1 cellular context compared by ENCODE assay signal in genomic region chr9:35161713-35162604, GRCh38.
A peak's percentile ranks its signal among the peaks of the same experiment; 100 is the strongest.
TF ChIP-seq lines count a peak whose summit lies in the region.

Gene UNC13B, plus strand, starts transcription at chr9:35162009. Its CDS starts 275 bp downstream, at chr9:35162284.

TF ChIP-seq in K562, 482 proteins besides CTCF, POLR2A, EP300 and RAD21 (continued from another document and continues in another):
- no peak for TF ChIP-seq ATF2 (CRISPR knock-in tag; IDR thresholded peaks at IDR 0.05)
- peak; percentile 88 for TF ChIP-seq RBFOX2 (IDR thresholded peaks at IDR 0.05; ENCODE audit: low read depth, low read length)
- TF ChIP-seq KDM2B (CRISPR knock-in tag; IDR thresholded peaks at IDR 0.05), result peak; percentile 85
- no peak for TF ChIP-seq PCBP1 (IDR thresholded peaks at IDR 0.05; ENCODE audit: low read depth, low read length, poor library complexity, severe bottlenecking)
- no peak for TF ChIP-seq ETV5 (CRISPR knock-in tag; IDR thresholded peaks at IDR 0.05; ENCODE audit: low read depth)
- TF ChIP-seq CHD7 (IDR thresholded peaks at IDR 0.05; ENCODE audit: low read depth, low read length), result no peak
- TF ChIP-seq KDM1A (IDR thresholded peaks at IDR 0.05), result no peak
- no peak for TF ChIP-seq PPARD (CRISPR knock-in tag; IDR thresholded peaks at IDR 0.05)
- TF ChIP-seq ZNF347 (CRISPR knock-in tag; IDR thresholded peaks at IDR 0.05; ENCODE audit: low read depth), result no peak
- no peak for TF ChIP-seq NCOR1 (IDR thresholded peaks at IDR 0.05)
- TF ChIP-seq CBX5 (IDR thresholded peaks at IDR 0.05; ENCODE audit: borderline replicate concordance, low read depth), result no peak
- TF ChIP-seq, protein P1, sequence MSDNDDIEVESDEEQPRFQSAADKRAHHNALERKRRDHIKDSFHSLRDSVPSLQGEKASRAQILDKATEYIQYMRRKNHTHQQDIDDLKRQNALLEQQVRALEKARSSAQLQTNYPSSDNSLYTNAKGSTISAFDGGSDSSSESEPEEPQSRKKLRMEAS (CRISPR knock-in tag; IDR thresholded peaks at IDR 0.05), result peak; percentile 59
- no peak for TF ChIP-seq RHOXF2B (CRISPR knock-in tag; conservative IDR thresholded peaks at IDR 0.05)
- TF ChIP-seq ZKSCAN3 (CRISPR knock-in tag; IDR thresholded peaks at IDR 0.05), result no peak
- no peak for TF ChIP-seq POLR2AphosphoS5 (IDR thresholded peaks at IDR 0.05; ENCODE audit: control insufficient read depth, insufficient read depth, low read depth, low read length)
- no peak for TF ChIP-seq ZKSCAN1 (IDR thresholded peaks at IDR 0.05; ENCODE audit: low read depth, low read length)
- no peak for TF ChIP-seq SRSF7 (optimal IDR thresholded peaks at IDR 0.05; ENCODE audit: low read depth, low read length)
- TF ChIP-seq ZNF57 (CRISPR knock-in tag; IDR thresholded peaks at IDR 0.05), result no peak
- TF ChIP-seq E2F3 (CRISPR knock-in tag; IDR thresholded peaks at IDR 0.05), result no peak
- TF ChIP-seq CHAMP1 (IDR thresholded peaks at IDR 0.05), result no peak; the same call in 1 of the 2 replicates
- TF ChIP-seq, protein P2, sequence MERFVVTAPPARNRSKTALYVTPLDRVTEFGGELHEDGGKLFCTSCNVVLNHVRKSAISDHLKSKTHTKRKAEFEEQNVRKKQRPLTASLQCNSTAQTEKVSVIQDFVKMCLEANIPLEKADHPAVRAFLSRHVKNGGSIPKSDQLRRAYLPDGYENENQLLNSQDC (CRISPR knock-in tag; IDR thresholded peaks at IDR 0.05), result no peak
- TF ChIP-seq YBX1 (IDR thresholded peaks at IDR 0.05), result no peak
- TF ChIP-seq, protein P3, sequence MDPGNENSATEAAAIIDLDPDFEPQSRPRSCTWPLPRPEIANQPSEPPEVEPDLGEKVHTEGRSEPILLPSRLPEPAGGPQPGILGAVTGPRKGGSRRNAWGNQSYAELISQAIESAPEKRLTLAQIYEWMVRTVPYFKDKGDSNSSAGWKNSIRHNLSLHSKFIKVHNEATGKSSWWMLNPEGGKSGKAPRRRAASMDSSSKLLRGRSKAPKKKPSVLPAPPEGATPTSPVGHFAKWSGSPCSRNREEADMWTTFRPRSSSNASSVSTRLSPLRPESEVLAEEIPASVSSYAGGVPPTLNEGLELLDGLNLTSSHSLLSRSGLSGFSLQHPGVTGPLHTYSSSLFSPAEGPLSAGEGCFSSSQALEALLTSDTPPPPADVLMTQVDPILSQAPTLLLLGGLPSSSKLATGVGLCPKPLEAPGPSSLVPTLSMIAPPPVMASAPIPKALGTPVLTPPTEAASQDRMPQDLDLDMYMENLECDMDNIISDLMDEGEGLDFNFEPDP (CRISPR knock-in tag; IDR thresholded peaks at IDR 0.05), result no peak
- TF ChIP-seq SRSF1 (IDR thresholded peaks at IDR 0.05; ENCODE audit: low read depth, low read length), result no peak
- TF ChIP-seq CXXC5 (CRISPR knock-in tag; IDR thresholded peaks at IDR 0.05), result peak; percentile 76; the same call in 1 of the 2 replicates
- no peak for TF ChIP-seq ZNF184 (CRISPR knock-in tag; IDR thresholded peaks at IDR 0.05)
- no peak for TF ChIP-seq FUS (optimal IDR thresholded peaks at IDR 0.05; ENCODE audit: low read depth, low read length)
- TF ChIP-seq, protein P4, sequence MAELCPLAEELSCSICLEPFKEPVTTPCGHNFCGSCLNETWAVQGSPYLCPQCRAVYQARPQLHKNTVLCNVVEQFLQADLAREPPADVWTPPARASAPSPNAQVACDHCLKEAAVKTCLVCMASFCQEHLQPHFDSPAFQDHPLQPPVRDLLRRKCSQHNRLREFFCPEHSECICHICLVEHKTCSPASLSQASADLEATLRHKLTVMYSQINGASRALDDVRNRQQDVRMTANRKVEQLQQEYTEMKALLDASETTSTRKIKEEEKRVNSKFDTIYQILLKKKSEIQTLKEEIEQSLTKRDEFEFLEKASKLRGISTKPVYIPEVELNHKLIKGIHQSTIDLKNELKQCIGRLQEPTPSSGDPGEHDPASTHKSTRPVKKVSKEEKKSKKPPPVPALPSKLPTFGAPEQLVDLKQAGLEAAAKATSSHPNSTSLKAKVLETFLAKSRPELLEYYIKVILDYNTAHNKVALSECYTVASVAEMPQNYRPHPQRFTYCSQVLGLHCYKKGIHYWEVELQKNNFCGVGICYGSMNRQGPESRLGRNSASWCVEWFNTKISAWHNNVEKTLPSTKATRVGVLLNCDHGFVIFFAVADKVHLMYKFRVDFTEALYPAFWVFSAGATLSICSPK (IDR thresholded peaks at IDR 0.05; ENCODE audit: borderline replicate concordance), result no peak
- TF ChIP-seq ASH1L (IDR thresholded peaks at IDR 0.05; ENCODE audit: borderline replicate concordance, low read depth, partially characterized antibody), result no peak
- TF ChIP-seq BCL6 (CRISPR knock-in tag; IDR thresholded peaks at IDR 0.05), result no peak
- TF ChIP-seq FOXK1 (CRISPR knock-in tag; IDR thresholded peaks at IDR 0.05; ENCODE audit: borderline replicate concordance), result no peak
- peak in 1 of 2 experiments; percentile 17; a peak in 1 of 4 replicates for TF ChIP-seq RCOR1 (IDR thresholded peaks at IDR 0.05; ENCODE audit: borderline replicate concordance in 1 of 2, low read depth in 2 of 2, low read length in 2 of 2)
- 0 out of 4 replicates have a peak, but pooled peaks of 1 of the 2 experiments have one; percentile 31 for TF ChIP-seq SIN3A (IDR thresholded peaks at IDR 0.05; ENCODE audit: borderline replicate concordance in 2 of 2, control insufficient read depth in 1 of 2, low read depth in 2 of 2, low read length in 2 of 2)
- TF ChIP-seq PTBP1 (IDR thresholded peaks at IDR 0.05; ENCODE audit: low read depth, low read length), result no peak
- no peak for TF ChIP-seq NCOA2 (IDR thresholded peaks at IDR 0.05; ENCODE audit: partially characterized antibody in 2 of 2)
- TF ChIP-seq CCAR2 (IDR thresholded peaks at IDR 0.05; ENCODE audit: low read depth, low read length), result no peak
- no peak for TF ChIP-seq RBM25 (IDR thresholded peaks at IDR 0.05; ENCODE audit: low read depth, low read length, severe bottlenecking)
- TF ChIP-seq NELFE (IDR thresholded peaks at IDR 0.05; ENCODE audit: insufficient read depth, insufficient read length), result no peak
- TF ChIP-seq, protein P5, sequence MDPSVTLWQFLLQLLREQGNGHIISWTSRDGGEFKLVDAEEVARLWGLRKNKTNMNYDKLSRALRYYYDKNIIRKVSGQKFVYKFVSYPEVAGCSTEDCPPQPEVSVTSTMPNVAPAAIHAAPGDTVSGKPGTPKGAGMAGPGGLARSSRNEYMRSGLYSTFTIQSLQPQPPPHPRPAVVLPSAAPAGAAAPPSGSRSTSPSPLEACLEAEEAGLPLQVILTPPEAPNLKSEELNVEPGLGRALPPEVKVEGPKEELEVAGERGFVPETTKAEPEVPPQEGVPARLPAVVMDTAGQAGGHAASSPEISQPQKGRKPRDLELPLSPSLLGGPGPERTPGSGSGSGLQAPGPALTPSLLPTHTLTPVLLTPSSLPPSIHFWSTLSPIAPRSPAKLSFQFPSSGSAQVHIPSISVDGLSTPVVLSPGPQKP (CRISPR knock-in tag; IDR thresholded peaks at IDR 0.05), result no peak
- TF ChIP-seq SMAD4 (CRISPR knock-in tag; conservative IDR thresholded peaks at IDR 0.05), result peak; percentile 47
- no peak for TF ChIP-seq ZNF398 (CRISPR knock-in tag; IDR thresholded peaks at IDR 0.05)
